Comparison of ENCODE assay signal across 1 cellular context in genomic region chr3:52278510-52279069, GRCh38.
TF ChIP-seq lines count a peak whose summit lies in the region.

Gene WDR82 (minus strand): TSS chr3:52278649. CDS start chr3:52278361, 288 bp downstream.

TF ChIP-seq in HepG2, 621 proteins besides CTCF, POLR2A, EP300 and RAD21 (continued from another document and continues in another):
- TF ChIP-seq GRHL1 (CRISPR knock-in tag; conservative IDR thresholded peaks at IDR 0.05) (no peak), ELF3 (CRISPR knock-in tag; IDR thresholded peaks at IDR 0.05) (0 out of 2 replicates have a peak, but pooled peaks have one; percentile 4), ZBTB49 (CRISPR knock-in tag; IDR thresholded peaks at IDR 0.05; ENCODE audit: borderline replicate concordance) (no peak), CHD4 (IDR thresholded peaks at IDR 0.05; ENCODE audit: borderline replicate concordance, low read length) (no peak), ATF6 (CRISPR knock-in tag; conservative IDR thresholded peaks at IDR 0.05) (no peak), ZNF770 (CRISPR knock-in tag; IDR thresholded peaks at IDR 0.05) (0 out of 2 replicates have a peak, but pooled peaks have one; percentile 1), TOE1 (CRISPR knock-in tag; IDR thresholded peaks at IDR 0.05) (no peak), ETV6 (CRISPR knock-in tag; conservative IDR thresholded peaks at IDR 0.05) (peak; percentile 81; the same call in 1 of the 2 replicates), MAF1 (CRISPR knock-in tag; IDR thresholded peaks at IDR 0.05; ENCODE audit: borderline replicate concordance) (no peak; the same call in 1 of the 2 replicates), ZNF281 (CRISPR knock-in tag; IDR thresholded peaks at IDR 0.05; ENCODE audit: borderline replicate concordance) (no peak), THAP8 (CRISPR knock-in tag; IDR thresholded peaks at IDR 0.05; ENCODE audit: borderline replicate concordance) (peak; percentile 89; the same call in 1 of the 2 replicates), DNMT1 (CRISPR knock-in tag; IDR thresholded peaks at IDR 0.05) (no peak), SAFB2 (CRISPR knock-in tag; IDR thresholded peaks at IDR 0.05; ENCODE audit: borderline replicate concordance, low read depth) (peak; percentile 67; the same call in 1 of the 2 replicates), HNF1B (CRISPR knock-in tag; IDR thresholded peaks at IDR 0.05) (peak; percentile 44; the same call in 1 of the 2 replicates), HIC2 (CRISPR knock-in tag; IDR thresholded peaks at IDR 0.05; ENCODE audit: low read depth) (no peak), USF2 (IDR thresholded peaks at IDR 0.05; ENCODE audit: low read depth, low read length) (no peak), USF2 (CRISPR knock-in tag; IDR thresholded peaks at IDR 0.05; ENCODE audit: borderline replicate concordance) (no peak), ZNF430 (CRISPR knock-in tag; IDR thresholded peaks at IDR 0.05) (peak; percentile 62; the same call in 1 of the 2 replicates), TIGD3 (CRISPR knock-in tag; IDR thresholded peaks at IDR 0.05; ENCODE audit: borderline replicate concordance) (no peak), RXRA (CRISPR knock-in tag; IDR thresholded peaks at IDR 0.05) (no peak; the same call in 1 of the 2 replicates), ZFYVE20 (CRISPR knock-in tag; IDR thresholded peaks at IDR 0.05; ENCODE audit: borderline replicate concordance, low read depth) (no peak), ZNF646 (CRISPR knock-in tag; IDR thresholded peaks at IDR 0.05) (no peak)
